ENCODE assay signal across 11 cellular contexts in the genomic region with DNA sequence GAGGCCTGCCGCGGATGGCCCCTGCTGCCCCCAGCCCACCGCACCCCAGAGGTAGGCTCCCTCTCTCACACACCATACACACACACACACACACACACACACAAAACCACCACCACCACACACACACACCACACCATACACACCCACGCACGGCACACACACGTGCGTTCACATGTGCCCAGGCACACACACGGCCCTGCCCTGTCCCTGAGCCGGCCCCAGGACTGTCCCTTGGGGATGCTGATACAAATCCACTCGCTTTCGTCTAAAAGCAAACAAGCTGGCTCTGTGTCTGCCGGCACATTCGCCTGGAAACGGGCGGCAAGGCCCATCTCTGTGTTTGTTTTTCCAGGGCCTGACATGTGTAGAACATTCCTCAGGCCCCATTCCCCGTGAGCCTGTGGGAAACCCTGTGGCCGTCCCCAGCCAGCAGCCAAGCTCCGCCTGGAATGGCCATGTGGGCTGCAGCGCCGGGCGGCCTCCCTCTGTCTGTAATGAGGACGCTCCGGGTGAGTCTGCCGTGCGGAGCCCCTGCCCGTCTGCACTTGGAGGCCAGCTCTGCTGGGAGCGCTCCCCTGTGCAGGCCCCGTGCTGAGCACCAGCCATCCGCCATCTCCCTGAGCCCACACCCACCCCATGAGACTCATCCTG.
DNase-seq lines count a peak whose midpoint lies in the region; ATAC-seq and TF ChIP-seq lines count a peak whose summit lies in the region.
"Had no signal": no experiment of that assay in that cellular context is flagged by ENCODE, and none has a peak within 500 bp of the region (broad histone marks: within the 10 kb centered on the region; RNA-seq: fewer than 3 reads in every experiment).

No MANE protein-coding gene starts in this region.

- H3K9me3 ChIP-seq in AG04450 (ENCODE audit: control insufficient read depth, insufficient read depth, low read length), result no peaks in the 10 kb centered on the region; the same call in 1 of the 2 replicates
- H3K9me3 ChIP-seq in adipocyte (ENCODE audit: control insufficient read depth, low read length), result no peaks in the 10 kb centered on the region
- no peaks in the 10 kb centered on the region for H3K9me3 ChIP-seq in neuronal stem cell (replicated peaks in 1 of 2; ENCODE audit: control insufficient read depth in 2 of 2, insufficient read depth in 1 of 2, low read depth in 1 of 2, low read length in 2 of 2)

- H3K36me3 ChIP-seq in adipocyte (ENCODE audit: control insufficient read depth, insufficient read depth, low read length, severe bottlenecking), result no peaks in the 10 kb centered on the region
- H3K36me3 ChIP-seq in neuronal stem cell (replicated peaks in 1 of 2; ENCODE audit: control insufficient read depth in 2 of 2, insufficient read depth in 2 of 2, low read length in 2 of 2), result no peaks in the 10 kb centered on the region

- H2BK5ac ChIP-seq in neuronal stem cell (ENCODE audit: low read length), result peak overlapping the region; percentile 26

- no peak overlapping the region for H4K8ac ChIP-seq in neuronal stem cell (ENCODE audit: low read depth, low read length)

- H3K27ac ChIP-seq in AG04450 (ENCODE audit: low read depth, low read length) (peak overlapping the region; percentile 39), neuronal stem cell (replicated peaks; ENCODE audit: low read length) (no peak overlapping the region)

- H3K27me3 ChIP-seq in AG04450 (ENCODE audit: control insufficient read depth, insufficient read depth, low read length), result no peaks in the 10 kb centered on the region
- peaks cover 33% of the 10 kb centered on the region for H3K27me3 ChIP-seq in adipocyte (replicated peaks; ENCODE audit: control insufficient read depth, insufficient read depth, low read length)
- H3K27me3 ChIP-seq in neuronal stem cell (ENCODE audit: control insufficient read depth in 3 of 3, insufficient read depth in 3 of 3, low read depth in 1 of 3, low read length in 3 of 3), result peaks cover 0 to 36% (median 0%) of the 10 kb centered on the region in 3 experiments

- no peak for TF ChIP-seq CTCF in AG04450 (IDR thresholded peaks at IDR 0.05; ENCODE audit: low read depth, low read length)

- peak overlapping the region; percentile 97 for H2BK15ac ChIP-seq in neuronal stem cell (ENCODE audit: low read length)

- no peak overlapping the region for H3K4ac ChIP-seq in neuronal stem cell (ENCODE audit: low read length)

- intact Hi-C loops in Right ventricle myocardium superior (cut with DNase I), result no loop called here

- H3K9ac ChIP-seq in adipocyte (ENCODE audit: low read length) (peak overlapping the region; percentile 50), neuronal stem cell (ENCODE audit: low read depth, low read length, poor library complexity) (peak overlapping the region; percentile 32)

- POLR2A ChIA-PET in AG04450 (lab: Yijun Ruan, JAX), result interaction anchor here (0.7 kb wide), 2 partner anchors 9 to 14 kb away, joined by 3 read pairs; no protein-coding TSS in a partner anchor

- peak overlapping the region; percentile 17 for H2AFZ ChIP-seq in neuronal stem cell (ENCODE audit: low read length)

- peak overlapping the region; percentile 2 for H3K23ac ChIP-seq in neuronal stem cell (ENCODE audit: low read depth, low read length, poor library complexity)

- no peak overlapping the region for H4K91ac ChIP-seq in neuronal stem cell (ENCODE audit: low read depth, low read length, poor library complexity)

- DNase-seq in AG04450 (ENCODE audit: low read depth, low spot score) (peak; percentile 63), adipocyte (ENCODE audit: low read depth) (peak; percentile 95), Right ventricle myocardium superior (peak; percentile 74), neuronal stem cell (ENCODE audit: low spot score) (no peak)
- no peak for DNase-seq in activated CD4-positive, CD25-positive, alpha-beta regulatory T cell treated with anti-CD3 and anti-CD28 coated beads, Interleukin-2, amount 50 U/mL, for 72 hours
- DNase-seq: activated naive CD4-positive, alpha-beta T cell treated with anti-CD3 and anti-CD28 coated beads, Interleukin-2, amount 50 U/mL, for 16 hours; NCI-H2171 treated with DMSO at 0.1 percent for 48 hours; stimulated activated naive CD8-positive, alpha-beta T cell treated with anti-CD3 and anti-CD28 coated beads, Interleukin-15, amount 100 ng/mL, for 72 hours had no signal

- CTCF ChIA-PET in AG04450 (lab: Charles Lee), result no interaction called here

- H3K4me1 ChIP-seq in adipocyte (ENCODE audit: control insufficient read depth, insufficient read depth, low read length) (peaks cover 12% of the 10 kb centered on the region), neuronal stem cell (ENCODE audit: control insufficient read depth in 2 of 2, insufficient read depth in 1 of 2, low read depth in 1 of 2, low read length in 2 of 2) (no peaks in the 10 kb centered on the region)

- H3K14ac ChIP-seq in neuronal stem cell (ENCODE audit: low read length), result peak overlapping the region; percentile 10

- peak; percentile 72 for ATAC-seq in Right ventricle myocardium superior (ENCODE audit: poor library complexity)
- ATAC-seq in GM18870 (IDR thresholded peaks at IDR 0.05; ENCODE audit: unreplicated experiment), result no peak
- ATAC-seq in HG03039 (IDR thresholded peaks at IDR 0.05; ENCODE audit: unreplicated experiment), result no peak
- no peak for ATAC-seq in HG03196 (IDR thresholded peaks at IDR 0.05; ENCODE audit: unreplicated experiment)
- ATAC-seq: stimulated activated naive CD8-positive, alpha-beta T cell treated with anti-CD3 and anti-CD28 coated beads, Interleukin-15, amount 100 ng/mL, for 72 hours had no signal

- peak overlapping the region; percentile 41 for H2AK5ac ChIP-seq in neuronal stem cell (ENCODE audit: low read depth, low read length)

- H3K18ac ChIP-seq in neuronal stem cell (ENCODE audit: low read length), result peak overlapping the region; percentile 15

- no peak overlapping the region for H2BK120ac ChIP-seq in neuronal stem cell (ENCODE audit: low read depth, low read length)

- H2BK12ac ChIP-seq in neuronal stem cell (ENCODE audit: low read length), result no peak overlapping the region

- H3K4me3 ChIP-seq in AG04450 (ENCODE audit: low read depth, low read length) (no peak overlapping the region), adipocyte (ENCODE audit: low read length) (no peak overlapping the region), neuronal stem cell (ENCODE audit: low read length in 2 of 2) (no peak overlapping the region)

- WGBS in neuronal stem cell (ENCODE audit: extremely low coverage in 2 of 2, insufficient read length in 2 of 2, insufficient replicate concordance in 1 of 2), 2 donors, result no CpG with 5 or more reads among the region's 29 CpGs

- no peak overlapping the region for H3K4me2 ChIP-seq in neuronal stem cell (ENCODE audit: insufficient read depth, low read length, poor library complexity, severe bottlenecking)

- no peaks in the 10 kb centered on the region for H3K79me1 ChIP-seq in neuronal stem cell (ENCODE audit: low read depth, low read length)

Comparison
In these comparisons a context has a peak if more than half of its experiments do, and no peak if none do; other contexts are left out.
1. DNase-seq: peak in AG04450 (single experiment), adipocyte (single experiment) and Right ventricle myocardium superior (single experiment); none in neuronal stem cell (single experiment) and activated CD4-positive, CD25-positive, alpha-beta regulatory T cell treated with anti-CD3 and anti-CD28 coated beads, Interleukin-2, amount 50 U/mL, for 72 hours (single experiment).